In genomic region chr6:148780918-148781436, GRCh38 we compare ENCODE assay signal across 13 cellular contexts. TPM values are rescaled to one million over a fixed set of nuclear protein-coding genes. Genes with fewer than 3 reads are reported as not detected.
DNase-seq lines count a peak whose midpoint lies in the region; ATAC-seq lines count a peak whose summit lies in the region.
"Had no signal": no experiment of that assay in that cellular context is flagged by ENCODE, and none has a peak within 500 bp of the region (broad histone marks: within the 10 kb centered on the region; RNA-seq: fewer than 3 reads in every experiment).

No MANE protein-coding gene starts in this region.

- H3K27me3 Mint-ChIP-seq in activated T-cell treated with anti-CD3 and anti-CD28 coated beads, Interleukin-2, amount 50 U/mL, for 4 hours (ENCODE audit: low read depth), result no peaks in the 10 kb centered on the region
- no peaks in the 10 kb centered on the region for H3K27me3 Mint-ChIP-seq in stimulated activated naive CD8-positive, alpha-beta T cell treated with anti-CD3 and anti-CD28 coated beads, Interleukin-15, amount 100 ng/mL, for 72 hours

- H3K4me3 Mint-ChIP-seq in activated T-cell treated with anti-CD3 and anti-CD28 coated beads, Interleukin-2, amount 50 U/mL, for 4 hours, result peak overlapping the region; percentile 37
- H3K4me3 Mint-ChIP-seq in stimulated activated naive CD8-positive, alpha-beta T cell treated with anti-CD3 and anti-CD28 coated beads, Interleukin-15, amount 100 ng/mL, for 72 hours, result peak overlapping the region in 1 of 2 donors; percentile 7
- H3K4me3 Mint-ChIP-seq: activated T-helper 1 cell treated with anti-CD3 and anti-CD28 coated beads, Interleukin-12 subunit alpha, Interleukin-12 subunit beta, Interleukin-2, Interleukin-4 antibody, amounts not matched to agents 30 ng/mL and 10 ng/mL and 1 ng/mL, durations not matched to agents 14 hours and 24 hours and 36 hours had no signal

- DNase-seq in activated T-cell treated with anti-CD3 and anti-CD28 coated beads, Interleukin-2, amount 50 U/mL, for 4 hours, result no peak
- no peak for DNase-seq in activated T-cell treated with anti-CD3 and anti-CD28 coated beads for 4 hours
- DNase-seq in stimulated activated naive CD8-positive, alpha-beta T cell treated with anti-CD3 and anti-CD28 coated beads, Interleukin-15, amount 100 ng/mL, for 72 hours, result no peak
- no peak for DNase-seq in NCI-H128 (lab: John Stamatoyannopoulos, UW; ENCODE audit: unreplicated experiment)
- DNase-seq in medulla oblongata (ENCODE audit: extremely low spot score), result no peak
- DNase-seq in cerebellar cortex (ENCODE audit: low spot score), result no peak
- DNase-seq: left cardiac atrium; NCI-H1048; right lobe of liver; stimulated activated naive CD4-positive, alpha-beta T cell had no signal

- ATAC-seq in activated T-cell treated with anti-CD3 and anti-CD28 coated beads, Interleukin-2, amount 50 U/mL, for 4 hours, result peak; percentile 85 to 86
- ATAC-seq in GM21786 (IDR thresholded peaks at IDR 0.05; ENCODE audit: unreplicated experiment), result peak; percentile 94
- peak; percentile 95 for ATAC-seq in HG03442 (IDR thresholded peaks at IDR 0.05; ENCODE audit: unreplicated experiment)
- peak; percentile 89 for ATAC-seq in stimulated activated naive CD8-positive, alpha-beta T cell treated with anti-CD3 and anti-CD28 coated beads, Interleukin-15, amount 100 ng/mL, for 72 hours
- ATAC-seq: left cardiac atrium, right lobe of liver had no signal

- H3K9me3 Mint-ChIP-seq in activated T-cell treated with anti-CD3 and anti-CD28 coated beads, Interleukin-2, amount 50 U/mL, for 4 hours, result no peaks in the 10 kb centered on the region
- no peaks in the 10 kb centered on the region for H3K9me3 Mint-ChIP-seq in stimulated activated naive CD8-positive, alpha-beta T cell treated with anti-CD3 and anti-CD28 coated beads, Interleukin-15, amount 100 ng/mL, for 72 hours
- H3K9me3 Mint-ChIP-seq: activated T-helper 1 cell treated with anti-CD3 and anti-CD28 coated beads, Interleukin-12 subunit alpha, Interleukin-12 subunit beta, Interleukin-2, Interleukin-4 antibody, amounts not matched to agents 30 ng/mL and 10 ng/mL and 1 ng/mL, durations not matched to agents 14 hours and 24 hours and 36 hours had no signal

- H3K27ac Mint-ChIP-seq in stimulated activated naive CD8-positive, alpha-beta T cell treated with anti-CD3 and anti-CD28 coated beads, Interleukin-15, amount 100 ng/mL, for 72 hours, result peak overlapping the region in 1 of 2 donors; percentile 6
- H3K27ac Mint-ChIP-seq: activated T-helper 1 cell treated with anti-CD3 and anti-CD28 coated beads, Interleukin-12 subunit alpha, Interleukin-12 subunit beta, Interleukin-2, Interleukin-4 antibody, amounts not matched to agents 30 ng/mL and 10 ng/mL and 1 ng/mL, durations not matched to agents 14 hours and 24 hours and 36 hours had no signal

- peaks cover 23% of the 10 kb centered on the region for H3K4me1 Mint-ChIP-seq in activated T-cell treated with anti-CD3 and anti-CD28 coated beads, Interleukin-2, amount 50 U/mL, for 4 hours (ENCODE audit: low read depth)
- H3K4me1 Mint-ChIP-seq in stimulated activated naive CD8-positive, alpha-beta T cell treated with anti-CD3 and anti-CD28 coated beads, Interleukin-15, amount 100 ng/mL, for 72 hours, result no peaks in the 10 kb centered on the region

- peaks cover 2% of the 10 kb centered on the region for H3K36me3 Mint-ChIP-seq in activated T-cell treated with anti-CD3 and anti-CD28 coated beads, Interleukin-2, amount 50 U/mL, for 4 hours (ENCODE audit: insufficient read depth)

RNA-seq across cellular contexts. Expression of gene UST, which starts 34.1 kb away (rescaled TPM):
- total RNA-seq in activated T-cell treated with anti-CD3 and anti-CD28 coated beads, Interleukin-2, amount 50 U/mL, for 4 hours, result 1 to 10 TPM; 1.3 to 2.2 (median 1.6) TPM
